ENCODE assay signal across 1 cellular context in genomic region chr5:5062903-5063302, GRCh38.
TF ChIP-seq lines count a peak whose summit lies in the region.

No MANE protein-coding gene starts in this region.

TF ChIP-seq in GM12878, 131 proteins besides CTCF, POLR2A, EP300 and RAD21:
- TF ChIP-seq MTA3 (IDR thresholded peaks at IDR 0.05; ENCODE audit: borderline replicate concordance, low read length), result no peak
- 0 out of 2 replicates have a peak, but pooled peaks have one; percentile 6 for TF ChIP-seq RUNX3 (IDR thresholded peaks at IDR 0.05; ENCODE audit: low read length)
- TF ChIP-seq ATF2 (IDR thresholded peaks at IDR 0.05; ENCODE audit: low read length), result peak; percentile 76; the same call in 1 of the 2 replicates
- peak; percentile 88 for TF ChIP-seq BCL3 (IDR thresholded peaks at IDR 0.05; ENCODE audit: borderline replicate concordance, insufficient read depth, low read depth, low read length, poor library complexity, severe bottlenecking)
- no peak for TF ChIP-seq JUND (IDR thresholded peaks at IDR 0.05; ENCODE audit: low read depth, low read length)
